Comparison of ENCODE assay signal across 23 cellular contexts in the genomic region with DNA sequence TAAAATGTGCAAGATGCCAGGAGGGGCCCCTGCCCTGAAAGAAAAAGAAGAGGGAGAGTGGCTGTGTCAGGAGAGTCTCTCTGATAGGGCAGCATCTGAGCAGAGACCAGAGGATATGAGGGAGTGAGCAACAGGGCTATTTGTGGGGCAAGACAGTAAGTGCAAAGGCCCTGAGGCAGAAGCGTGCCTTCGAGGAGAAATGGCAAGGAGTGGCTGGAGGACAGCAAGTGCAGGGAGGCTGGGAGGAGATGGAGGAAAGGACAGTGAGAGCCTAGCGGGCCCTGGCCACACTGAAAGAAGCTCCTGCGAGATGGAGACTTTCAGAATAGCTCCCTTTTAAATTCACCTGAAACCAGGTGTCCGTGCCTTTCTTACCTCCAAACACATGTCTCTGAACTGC.
"Had no signal": no experiment of that assay in that cellular context is flagged by ENCODE, and none has a peak within 500 bp of the region (broad histone marks: within the 10 kb centered on the region; RNA-seq: fewer than 3 reads in every experiment).

No MANE protein-coding gene starts in this region.

- H3K27me3 ChIP-seq: dorsolateral prefrontal cortex, esophagus muscularis mucosa, gastrocnemius medialis, heart right ventricle, ovary, right atrium auricular region, sigmoid colon, uterus had no signal

- FAIRE-seq: islet of Langerhans had no signal

- H3K27me3 Mint-ChIP-seq: stimulated activated naive CD8-positive, alpha-beta T cell treated with anti-CD3 and anti-CD28 coated beads, Interleukin-15, amount 100 ng/mL, for 72 hours had no signal

- H3K36me3 Mint-ChIP-seq: naive thymus-derived CD8-positive, alpha-beta T cell; stimulated activated naive B cell treated with anti-CD40 and anti-IgM and Interleukin-4, amounts not matched to agents 10 μg/mL and 1 μg/mL and 100 μg/mL, for 72 hours had no signal

- H3K4me1 ChIP-seq: esophagus muscularis mucosa, gastrocnemius medialis, heart right ventricle, right atrium auricular region, sigmoid colon, uterus had no signal

- DNase-seq: cortex of kidney; dorsolateral prefrontal cortex; effector memory CD4-positive, alpha-beta T cell; gastrocnemius medialis; heart right ventricle; hypothalamus; mucosa of descending colon; naive thymus-derived CD8-positive, alpha-beta T cell; ovary; sigmoid colon; stimulated activated CD4-positive, alpha-beta T cell treated with anti-CD3 and anti-CD28 coated beads, Interleukin-2, amount 100 ng/mL, for 24 hours; stimulated activated CD4-positive, alpha-beta T cell treated with anti-CD3 and anti-CD28 coated beads, Interleukin-4, amount 100 ng/mL, for 4 hours; stimulated activated naive B cell treated with anti-CD40 and anti-IgM and Interleukin-4, amounts not matched to agents 10 μg/mL and 1 μg/mL and 100 μg/mL, for 72 hours; stimulated activated naive CD8-positive, alpha-beta T cell treated with anti-CD3 and anti-CD28 coated beads, Interleukin-15, amount 100 ng/mL, for 72 hours; substantia nigra; trophoblast cell; uterus had no signal

- H3K36me3 ChIP-seq: esophagus muscularis mucosa, gastrocnemius medialis, heart right ventricle, ovary, right atrium auricular region, sigmoid colon, uterus had no signal

- H3K27ac ChIP-seq: dorsolateral prefrontal cortex, epithelial cell of prostate, esophagus muscularis mucosa, gastrocnemius medialis, heart right ventricle, ovary, right atrium auricular region, sigmoid colon, skin epidermis, uterus had no signal

- H3K4me3 Mint-ChIP-seq: naive thymus-derived CD8-positive, alpha-beta T cell; stimulated activated naive B cell treated with anti-CD40 and anti-IgM and Interleukin-4, amounts not matched to agents 10 μg/mL and 1 μg/mL and 100 μg/mL, for 72 hours; stimulated activated naive CD8-positive, alpha-beta T cell treated with anti-CD3 and anti-CD28 coated beads, Interleukin-15, amount 100 ng/mL, for 72 hours had no signal

- H3K27ac Mint-ChIP-seq: naive thymus-derived CD8-positive, alpha-beta T cell; stimulated activated naive B cell treated with anti-CD40 and anti-IgM and Interleukin-4, amounts not matched to agents 10 μg/mL and 1 μg/mL and 100 μg/mL, for 72 hours had no signal

- H3K9me3 ChIP-seq: esophagus muscularis mucosa, gastrocnemius medialis, heart right ventricle, mucosa of descending colon, ovary, right atrium auricular region, sigmoid colon, uterus had no signal

- H3K4me3 ChIP-seq: dorsolateral prefrontal cortex, esophagus muscularis mucosa, gastrocnemius medialis, heart right ventricle, mucosa of descending colon, ovary, right atrium auricular region, sigmoid colon, skin epidermis, uterus had no signal

- ATAC-seq: gastrocnemius medialis; heart right ventricle; left lobe of liver; mucosa of descending colon; naive thymus-derived CD8-positive, alpha-beta T cell; stimulated activated naive B cell treated with anti-CD40 and anti-IgM and Interleukin-4, amounts not matched to agents 10 μg/mL and 1 μg/mL and 100 μg/mL, for 72 hours; stimulated activated naive CD8-positive, alpha-beta T cell treated with anti-CD3 and anti-CD28 coated beads, Interleukin-15, amount 100 ng/mL, for 72 hours had no signal
